8 cellular contexts compared by ENCODE assay signal in genomic region chr7:149854611-149855367, GRCh38. TPM values are rescaled to one million over a fixed set of nuclear protein-coding genes. Genes with fewer than 3 reads are reported as not detected.
DNase-seq lines count a peak whose midpoint lies in the region; ATAC-seq and TF ChIP-seq lines count a peak whose summit lies in the region.

No MANE protein-coding gene starts in this region.

- peak overlapping the region; percentile 61 for H3K27ac Mint-ChIP-seq in stimulated activated effector memory CD8-positive, alpha-beta T cell treated with anti-CD3 and anti-CD28 coated beads, Interleukin-12 subunit alpha, Interleukin-12 subunit beta, amount 100 ng/mL, for 72 hours
- no peak overlapping the region for H3K27ac Mint-ChIP-seq in glutamatergic neuron (ENCODE audit: unreplicated experiment)

- peaks cover 5% of the 10 kb centered on the region for H3K27me3 Mint-ChIP-seq in glutamatergic neuron (ENCODE audit: unreplicated experiment)

- H3K4me1 Mint-ChIP-seq in stimulated activated effector memory CD8-positive, alpha-beta T cell treated with anti-CD3 and anti-CD28 coated beads, Interleukin-12 subunit alpha, Interleukin-12 subunit beta, amount 100 ng/mL, for 72 hours = peaks cover 31% of the 10 kb centered on the region
- peaks cover 3% of the 10 kb centered on the region for H3K4me1 Mint-ChIP-seq in glutamatergic neuron (ENCODE audit: low read depth, unreplicated experiment)

- no peaks in the 10 kb centered on the region for H3K27me3 ChIP-seq in cardiac muscle cell

- no peak overlapping the region for H3K4me3 Mint-ChIP-seq in stimulated activated effector memory CD8-positive, alpha-beta T cell treated with anti-CD3 and anti-CD28 coated beads, Interleukin-12 subunit alpha, Interleukin-12 subunit beta, amount 100 ng/mL, for 72 hours
- no peak overlapping the region for H3K4me3 Mint-ChIP-seq in glutamatergic neuron (ENCODE audit: unreplicated experiment)

- peak; percentile 93 for DNase-seq in DMS53 (lab: John Stamatoyannopoulos, UW)
- DNase-seq in NCI-H1105 treated with DMSO at 0.1 percent for 48 hours (lab: John Stamatoyannopoulos, UW) = peak; percentile 92
- peak; percentile 44 for DNase-seq in T follicular helper cell (ENCODE audit: low read depth)
- peak; percentile 57 to 91 for DNase-seq in cardiac muscle cell (ENCODE audit: low read depth in 1 of 2, low spot score in 1 of 2)
- no peak for DNase-seq in stimulated activated effector memory CD8-positive, alpha-beta T cell treated with anti-CD3 and anti-CD28 coated beads, Interleukin-12 subunit alpha, Interleukin-12 subunit beta, amount 100 ng/mL, for 72 hours (ENCODE audit: low spot score in 2 of 2)
- no peak for DNase-seq in hippocampal formation (lab: John Stamatoyannopoulos, UW)
- no peak for DNase-seq in glutamatergic neuron

- H3K4me3 ChIP-seq in cardiac muscle cell = no peak overlapping the region

- ATAC-seq in stimulated activated effector memory CD8-positive, alpha-beta T cell treated with anti-CD3 and anti-CD28 coated beads, Interleukin-12 subunit alpha, Interleukin-12 subunit beta, amount 100 ng/mL, for 72 hours = peak; percentile 58
- no peak for ATAC-seq in HG03571 (IDR thresholded peaks at IDR 0.05; ENCODE audit: unreplicated experiment)

- H3K4me1 ChIP-seq in cardiac muscle cell (ENCODE audit: low read depth) = peaks cover 21% of the 10 kb centered on the region

- no peaks in the 10 kb centered on the region for H3K36me3 Mint-ChIP-seq in stimulated activated effector memory CD8-positive, alpha-beta T cell treated with anti-CD3 and anti-CD28 coated beads, Interleukin-12 subunit alpha, Interleukin-12 subunit beta, amount 100 ng/mL, for 72 hours
- no peaks in the 10 kb centered on the region for H3K36me3 Mint-ChIP-seq in glutamatergic neuron (ENCODE audit: unreplicated experiment)

- no peaks in the 10 kb centered on the region for H3K36me3 ChIP-seq in cardiac muscle cell

- TF ChIP-seq CTCF in cardiac muscle cell (IDR thresholded peaks at IDR 0.05; ENCODE audit: low read depth, low read length) (no peak), glutamatergic neuron (IDR thresholded peaks at IDR 0.05; ENCODE audit: partially characterized antibody, unreplicated experiment) (no peak)

- no peaks in the 10 kb centered on the region for H3K9me3 ChIP-seq in cardiac muscle cell (ENCODE audit: low read depth)

- H3K27ac ChIP-seq in cardiac muscle cell = peak overlapping the region; percentile 80

- no peaks in the 10 kb centered on the region for H3K9me3 Mint-ChIP-seq in stimulated activated effector memory CD8-positive, alpha-beta T cell treated with anti-CD3 and anti-CD28 coated beads, Interleukin-12 subunit alpha, Interleukin-12 subunit beta, amount 100 ng/mL, for 72 hours
- H3K9me3 Mint-ChIP-seq in glutamatergic neuron (ENCODE audit: unreplicated experiment) = no peaks in the 10 kb centered on the region

RNA-seq across cellular contexts. Expression of gene ZNF862, which starts 16.6 kb away (rescaled TPM):
- total RNA-seq in cardiac muscle cell (14.4 and 22.6 TPM in 2 replicates), glutamatergic neuron (ENCODE audit: unreplicated experiment) (12.9 TPM)
- 8.7 and 8.9 TPM in 2 replicates for polyA plus RNA-seq in cardiac muscle cell

RNA-seq across cellular contexts. Expression of gene ATP6V0E2, which starts 19.0 kb away (rescaled TPM):
- total RNA-seq in cardiac muscle cell (132 and 220 TPM in 2 replicates), glutamatergic neuron (ENCODE audit: unreplicated experiment) (67.6 TPM)
- 115 and 116 TPM in 2 replicates for polyA plus RNA-seq in cardiac muscle cell

Comparison
In these comparisons a context has a peak if more than half of its experiments do, and no peak if none do; other contexts are left out.
1. DNase-seq: peak in DMS53 (single experiment), NCI-H1105 treated with DMSO at 0.1 percent for 48 hours (single experiment), T follicular helper cell (single experiment) and cardiac muscle cell (2 of 2); none in stimulated activated effector memory CD8-positive, alpha-beta T cell treated with anti-CD3 and anti-CD28 coated beads, Interleukin-12 subunit alpha, Interleukin-12 subunit beta, amount 100 ng/mL, for 72 hours (0 of 2), hippocampal formation (0 of 2) and glutamatergic neuron (single experiment).